ENCODE assay signal across 20 cellular contexts in the genomic region with DNA sequence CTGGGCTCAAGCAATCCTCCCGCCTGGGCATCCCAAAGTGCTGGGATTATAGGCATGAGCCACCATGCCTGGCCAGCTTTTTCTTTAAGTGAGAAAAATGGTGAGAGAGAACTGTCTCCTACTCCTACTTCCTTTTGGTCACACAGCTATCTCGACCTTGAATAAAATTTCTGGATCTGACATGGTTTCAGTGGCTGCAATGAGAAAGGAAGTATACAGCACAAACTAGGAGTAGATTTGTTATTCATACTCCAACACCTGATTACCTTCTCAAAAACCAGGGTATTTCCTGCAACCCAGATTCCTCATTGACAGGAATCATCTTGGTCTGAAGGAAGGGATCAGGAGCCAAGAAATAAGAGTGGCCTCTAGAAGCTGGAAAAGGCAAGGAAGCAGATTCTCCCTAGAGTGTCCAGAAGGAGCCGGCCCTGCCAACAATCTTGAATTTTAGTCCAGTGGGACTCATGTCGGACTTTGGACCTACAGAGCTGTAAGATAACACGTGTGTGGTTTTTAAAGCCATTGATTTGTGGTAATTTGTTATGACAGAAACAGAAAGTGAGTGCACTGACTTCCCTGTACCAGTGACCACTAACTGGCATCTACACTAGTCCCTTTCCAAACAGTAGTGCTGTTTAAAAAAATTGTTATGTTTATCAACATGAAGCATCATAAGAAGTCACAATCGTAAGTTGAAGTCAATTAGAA.
DNase-seq lines count a peak whose midpoint lies in the region; ATAC-seq, FAIRE-seq and TF ChIP-seq lines count a peak whose summit lies in the region.
"Had no signal": no experiment of that assay in that cellular context is flagged by ENCODE, and none has a peak within 500 bp of the region (broad histone marks: within the 10 kb centered on the region; RNA-seq: fewer than 3 reads in every experiment).

No MANE protein-coding gene starts in this region.

- TF ChIP-seq POLR2A in GM12878 (IDR thresholded peaks at IDR 0.05; ENCODE audit: low read depth, low read length): no peak

- H4K20me1 ChIP-seq in GM12878 (ENCODE audit: control insufficient read depth, insufficient read depth): no peaks in the 10 kb centered on the region
- no peaks in the 10 kb centered on the region for H4K20me1 ChIP-seq in OCI-LY7 (ENCODE audit: insufficient read depth, low read length)

- SMC1A ChIA-PET in GM12878 (lab: Charles Lee; ENCODE audit: uncharacterized antibody, unreplicated experiment): interaction anchor here (0.9 to 2.8 kb wide), 21 partner anchors 9 to 274 kb away, joined by 3 to 19 read pairs (median 5); no protein-coding TSS in a partner anchor

- H3K27ac ChIP-seq in GM12878 (ENCODE audit: control insufficient read depth, insufficient read depth) (no peak overlapping the region), OCI-LY7 (ENCODE audit: low read depth, low read length, poor library complexity, severe bottlenecking) (no peak overlapping the region)
- H3K27ac ChIP-seq: adrenal gland, VCaP had no signal

- peak; percentile 69 for ATAC-seq in GM21390 (IDR thresholded peaks at IDR 0.05; ENCODE audit: unreplicated experiment)
- ATAC-seq in HG03378 (IDR thresholded peaks at IDR 0.05; ENCODE audit: unreplicated experiment): peak; percentile 85
- peak; percentile 97 for ATAC-seq in GM12878
- ATAC-seq: activated CD8-positive, alpha-beta T cell treated with anti-CD3 and anti-CD28 coated beads, Interleukin-2, amount 10 ng/mL, durations not matched to agents 7 days and 5 days; Panc1; stimulated activated naive CD8-positive, alpha-beta T cell treated with anti-CD3 and anti-CD28 coated beads, Interleukin-15, Interleukin-2, amounts not matched to agents 100 U/mL and 50 U/mL, for 24 hours had no signal

- 44% methylated on average over 6 of the region's 6 CpGs for WGBS in GM12878 (ENCODE audit: insufficient coverage, insufficient replicate concordance, low lambda C conversion rate, missing lambda C conversion rate)

- peaks cover 11% of the 10 kb centered on the region; the same call in 1 of the 2 replicates for H3K4me1 ChIP-seq in GM12878 (ENCODE audit: control insufficient read depth, insufficient read depth, low read length)
- no peaks in the 10 kb centered on the region for H3K4me1 ChIP-seq in OCI-LY7 (ENCODE audit: insufficient read depth, low read length, poor library complexity, severe bottlenecking)
- H3K4me1 ChIP-seq: adrenal gland had no signal

- no peaks in the 10 kb centered on the region for H3K36me3 ChIP-seq in GM12878 (ENCODE audit: control insufficient read depth in 2 of 2, insufficient read depth in 2 of 2, low read length in 1 of 2)
- no peaks in the 10 kb centered on the region for H3K36me3 ChIP-seq in OCI-LY7 (ENCODE audit: insufficient read depth, low read length)
- H3K36me3 ChIP-seq: adrenal gland had no signal

- in situ Hi-C loops in GM12878 (cut with MboI): no loop called here

- CTCF ChIA-PET in GM12878 (lab: Yijun Ruan, JAX) (interaction anchor here (0.8 to 2.5 kb wide), 8 partner anchors 9 to 185 kb away, joined by 3 to 17 read pairs (median 5); no protein-coding TSS in a partner anchor), OCI-LY7 (lab: Charles Lee; ENCODE audit: unreplicated experiment) (no interaction called here)

- H3K4me3 ChIP-seq in GM12878 (no peak overlapping the region), OCI-LY7 (ENCODE audit: low read depth, low read length, poor library complexity, severe bottlenecking) (no peak overlapping the region)
- H3K4me3 ChIP-seq: adrenal gland had no signal

- TF ChIP-seq EP300 in GM12878 (IDR thresholded peaks at IDR 0.05; ENCODE audit: borderline replicate concordance in 1 of 2, control insufficient read depth in 1 of 2, low read depth in 2 of 2, low read length in 2 of 2): peak; percentile 23 to 56; a peak in 2 of 4 replicates

- H3K27me3 ChIP-seq in GM12878 (replicated peaks in 1 of 2; ENCODE audit: control insufficient read depth in 2 of 2, insufficient read depth in 2 of 2, low read length in 1 of 2): no peaks in the 10 kb centered on the region
- H3K27me3 ChIP-seq: adrenal gland had no signal

- RAD21 ChIA-PET in GM12878 (lab: Charles Lee; ENCODE audit: unreplicated experiment): interaction anchor here (0.7 to 2.6 kb wide), 12 partner anchors 9 to 345 kb away, joined by 3 to 16 read pairs (median 6); no protein-coding TSS in a partner anchor

- H3K9me3 ChIP-seq in GM12878 (replicated peaks; ENCODE audit: control insufficient read depth, insufficient read depth, low read length): no peaks in the 10 kb centered on the region; the same call in 2 of the 3 replicates
- H3K9me3 ChIP-seq in OCI-LY7 (ENCODE audit: low read length): no peaks in the 10 kb centered on the region
- H3K9me3 ChIP-seq: adrenal gland had no signal

- H3K9ac ChIP-seq in GM12878 (ENCODE audit: control insufficient read depth, insufficient read depth, low read length): no peak overlapping the region

- DNase-seq in GM18507 (ENCODE audit: extremely low spot score, insufficient read length, low read depth): no peak
- DNase-seq in GM12878 (ENCODE audit: low read depth, low spot score): peak; percentile 56
- no peak for DNase-seq in mesenteric fat pad (ENCODE audit: low spot score)
- no peak for DNase-seq in OCI-LY7 (ENCODE audit: low spot score)
- no peak for DNase-seq in NCI-H345 (lab: John Stamatoyannopoulos, UW)
- no peak for DNase-seq in stimulated activated naive CD4-positive, alpha-beta T cell (lab: John Stamatoyannopoulos, UW)
- DNase-seq: activated CD8-positive, alpha-beta T cell treated with anti-CD3 and anti-CD28 coated beads, Interleukin-2, amount 10 ng/mL, durations not matched to agents 7 days and 5 days; adrenal gland; CD8-positive, alpha-beta memory T cell; effector memory CD4-positive, alpha-beta T cell; NCI-H1930; NCI-H524; stimulated activated naive CD8-positive, alpha-beta T cell treated with anti-CD3 and anti-CD28 coated beads, Interleukin-15, Interleukin-2, amounts not matched to agents 100 U/mL and 50 U/mL, for 24 hours; SW 1271 had no signal

- FAIRE-seq in GM18507 (lab: Jason Lieb, UNC) (peak; percentile 64), GM12878 (lab: Jason Lieb, UNC) (no peak)
- FAIRE-seq: H1, urothelium cell line had no signal

- TF ChIP-seq CTCF in GM12878 (IDR thresholded peaks at IDR 0.05 in 2 of 3, conservative IDR thresholded peaks at IDR 0.05 in 1 of 3; ENCODE audit: control insufficient read depth in 2 of 3, extremely low read depth in 1 of 3, insufficient read depth in 1 of 3, low read depth in 3 of 3, low read length in 3 of 3) (no peak), OCI-LY7 (conservative IDR thresholded peaks at IDR 0.05; ENCODE audit: low read length) (no peak)

- no peaks in the 10 kb centered on the region for H3K79me2 ChIP-seq in GM12878 (ENCODE audit: control insufficient read depth, insufficient read depth, low read length)
- H3K79me2 ChIP-seq in OCI-LY7 (ENCODE audit: insufficient read depth, low read depth, low read length): no peaks in the 10 kb centered on the region

- H2AFZ ChIP-seq in GM12878 (ENCODE audit: control insufficient read depth, low read depth, low read length) (no peak overlapping the region; the same call in 1 of the 2 replicates), OCI-LY7 (ENCODE audit: low read length) (no peak overlapping the region)

- H3K9me2 ChIP-seq in OCI-LY7 (ENCODE audit: insufficient read depth, low read length): no peaks in the 10 kb centered on the region

- no peak for TF ChIP-seq RAD21 in GM12878 (IDR thresholded peaks at IDR 0.05; ENCODE audit: insufficient read depth, low read depth, low read length)

- BruUV-seq in GM12878 (replicated peaks; lab: Mats Ljungman, UMichigan) (no TSS peak), OCI-LY7 (replicated peaks; lab: Mats Ljungman, UMichigan) (no TSS peak)

- POLR2A ChIA-PET in GM12878 (lab: Charles Lee) (interaction anchor here (1.0 to 2.2 kb wide), 3 partner anchors 10 to 93 kb away, joined by 4 to 14 read pairs (median 4); no protein-coding TSS in a partner anchor), OCI-LY7 (lab: Charles Lee) (no interaction called here)

- intact Hi-C loops in GM12878 (cut with micrococcal nuclease; ENCODE audit: unreplicated experiment) (no loop called here), OCI-LY7 (cut with micrococcal nuclease; ENCODE audit: unreplicated experiment) (no loop called here)

- H3K4me2 ChIP-seq in GM12878 (ENCODE audit: control insufficient read depth, insufficient read depth): no peak overlapping the region
- H3K4me2 ChIP-seq in OCI-LY7 (ENCODE audit: low read length): no peak overlapping the region

TF ChIP-seq in GM12878, 131 proteins besides CTCF, POLR2A, EP300 and RAD21 (continues in another document):
- TF ChIP-seq SPI1 (IDR thresholded peaks at IDR 0.05; ENCODE audit: borderline replicate concordance, insufficient read depth, low read depth, low read length) (peak; percentile 54; the same call in 1 of the 2 replicates), CREB1 (IDR thresholded peaks at IDR 0.05; ENCODE audit: low read depth) (no peak), ZNF384 (IDR thresholded peaks at IDR 0.05; ENCODE audit: borderline replicate concordance, low read depth, low read length) (peak; percentile 54; the same call in 1 of the 2 replicates), JUNB (IDR thresholded peaks at IDR 0.05) (peak; percentile 28; the same call in 1 of the 2 replicates), CBX5 (IDR thresholded peaks at IDR 0.05; ENCODE audit: low read depth) (no peak), IKZF1 (conservative IDR thresholded peaks at IDR 0.05) (peak; percentile 94), PAX5 (IDR thresholded peaks at IDR 0.05; ENCODE audit: borderline replicate concordance, low read depth, low read length) (no peak), MEF2B (IDR thresholded peaks at IDR 0.05; ENCODE audit: partially characterized antibody, poor library complexity, severe bottlenecking) (peak; percentile 64), TCF7 (IDR thresholded peaks at IDR 0.05; ENCODE audit: borderline replicate concordance) (no peak), ZSCAN29 (IDR thresholded peaks at IDR 0.05) (peak; percentile 52; the same call in 1 of the 2 replicates)
- TF ChIP-seq, protein P1, sequence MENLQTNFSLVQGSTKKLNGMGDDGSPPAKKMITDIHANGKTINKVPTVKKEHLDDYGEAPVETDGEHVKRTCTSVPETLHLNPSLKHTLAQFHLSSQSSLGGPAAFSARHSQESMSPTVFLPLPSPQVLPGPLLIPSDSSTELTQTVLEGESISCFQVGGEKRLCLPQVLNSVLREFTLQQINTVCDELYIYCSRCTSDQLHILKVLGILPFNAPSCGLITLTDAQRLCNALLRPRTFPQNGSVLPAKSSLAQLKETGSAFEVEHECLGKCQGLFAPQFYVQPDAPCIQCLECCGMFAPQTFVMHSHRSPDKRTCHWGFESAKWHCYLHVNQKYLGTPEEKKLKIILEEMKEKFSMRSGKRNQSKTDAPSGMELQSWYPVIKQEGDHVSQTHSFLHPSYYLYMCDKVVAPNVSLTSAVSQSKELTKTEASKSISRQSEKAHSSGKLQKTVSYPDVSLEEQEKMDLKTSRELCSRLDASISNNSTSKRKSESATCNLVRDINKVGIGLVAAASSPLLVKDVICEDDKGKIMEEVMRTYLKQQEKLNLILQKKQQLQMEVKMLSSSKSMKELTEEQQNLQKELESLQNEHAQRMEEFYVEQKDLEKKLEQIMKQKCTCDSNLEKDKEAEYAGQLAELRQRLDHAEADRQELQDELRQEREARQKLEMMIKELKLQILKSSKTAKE (IDR thresholded peaks at IDR 0.05; ENCODE audit: low read depth, poor library complexity, severe bottlenecking): peak; percentile 19
